In genomic region chr16:4218202-4218601, GRCh38 we compare ENCODE assay signal across 15 cellular contexts. TPM values are rescaled to one million over a fixed set of nuclear protein-coding genes. Genes with fewer than 3 reads are reported as not detected.
DNase-seq lines count a peak whose midpoint lies in the region; ATAC-seq and TF ChIP-seq lines count a peak whose summit lies in the region.
"Had no signal": no experiment of that assay in that cellular context is flagged by ENCODE, and none has a peak within 500 bp of the region (broad histone marks: within the 10 kb centered on the region; RNA-seq: fewer than 3 reads in every experiment).

No MANE protein-coding gene starts in this region.

- TF ChIP-seq EP300 in esophagus muscularis mucosa (IDR thresholded peaks at IDR 0.05), result no peak

- H2AFZ ChIP-seq in neuronal stem cell (ENCODE audit: low read length), result peak overlapping the region; percentile 85

- H3K27me3 ChIP-seq in esophagus muscularis mucosa, result no peaks in the 10 kb centered on the region
- peaks cover 0 to 12% (median 0%) of the 10 kb centered on the region in 3 experiments for H3K27me3 ChIP-seq in neuronal stem cell (ENCODE audit: control insufficient read depth in 3 of 3, insufficient read depth in 3 of 3, low read depth in 1 of 3, low read length in 3 of 3)
- H3K27me3 ChIP-seq in upper lobe of right lung, result no peaks in the 10 kb centered on the region
- H3K27me3 ChIP-seq: MG63 had no signal

- H3K4me1 Mint-ChIP-seq in activated T-cell treated with anti-CD3 and anti-CD28 coated beads, Interleukin-2, amount 50 U/mL, for 4 hours (ENCODE audit: low read depth), result no peaks in the 10 kb centered on the region
- H3K4me1 Mint-ChIP-seq: stimulated activated naive B cell treated with anti-CD40 and anti-IgM and Interleukin-4, amounts not matched to agents 10 μg/mL and 1 μg/mL and 100 μg/mL, for 72 hours had no signal

- whole genome bisulfite sequencing in esophagus muscularis mucosa, result 62% methylated on average over 5 of the region's 14 CpGs
- WGBS in neuronal stem cell (ENCODE audit: extremely low coverage in 2 of 2, insufficient read length in 2 of 2, insufficient replicate concordance in 1 of 2), 2 donors, result no CpG with 5 or more reads among the region's 14 CpGs

- no peak overlapping the region for H3K4me3 Mint-ChIP-seq in activated T-cell treated with anti-CD3 and anti-CD28 coated beads, Interleukin-2, amount 50 U/mL, for 4 hours
- H3K4me3 Mint-ChIP-seq: stimulated activated naive B cell treated with anti-CD40 and anti-IgM and Interleukin-4, amounts not matched to agents 10 μg/mL and 1 μg/mL and 100 μg/mL, for 72 hours had no signal

- H3K4me2 ChIP-seq in neuronal stem cell (ENCODE audit: insufficient read depth, low read length, poor library complexity, severe bottlenecking), result no peak overlapping the region
- H3K4me2 ChIP-seq: A549 had no signal

- H3K4me3 ChIP-seq in esophagus muscularis mucosa (no peak overlapping the region), neuronal stem cell (ENCODE audit: low read length in 2 of 2) (peak overlapping the region in 1 of 2 donors; percentile 9), upper lobe of right lung (no peak overlapping the region)
- H3K4me3 ChIP-seq: A549, MG63 had no signal

- no peak overlapping the region for H2BK12ac ChIP-seq in neuronal stem cell (ENCODE audit: low read length)

- peaks cover 3% of the 10 kb centered on the region for H3K27me3 Mint-ChIP-seq in activated T-cell treated with anti-CD3 and anti-CD28 coated beads, Interleukin-2, amount 50 U/mL, for 4 hours (ENCODE audit: low read depth)

- peak; percentile 9 for ATAC-seq in Right ventricle myocardium inferior
- ATAC-seq in Right ventricle myocardium superior (ENCODE audit: poor library complexity), result no peak
- ATAC-seq in upper lobe of right lung, result peak; percentile 79
- ATAC-seq in activated T-cell treated with anti-CD3 and anti-CD28 coated beads, Interleukin-2, amount 50 U/mL, for 4 hours, result no peak
- ATAC-seq: A549; stimulated activated naive B cell treated with anti-CD40 and anti-IgM and Interleukin-4, amounts not matched to agents 10 μg/mL and 1 μg/mL and 100 μg/mL, for 72 hours had no signal

- no peak overlapping the region for H2BK120ac ChIP-seq in neuronal stem cell (ENCODE audit: low read depth, low read length)

- H3K23ac ChIP-seq in neuronal stem cell (ENCODE audit: low read depth, low read length, poor library complexity), result peak overlapping the region; percentile 25

- H3K79me1 ChIP-seq in neuronal stem cell (ENCODE audit: low read depth, low read length), result no peaks in the 10 kb centered on the region

- H4K91ac ChIP-seq in neuronal stem cell (ENCODE audit: low read depth, low read length, poor library complexity), result no peak overlapping the region

- H3K9me3 Mint-ChIP-seq in activated T-cell treated with anti-CD3 and anti-CD28 coated beads, Interleukin-2, amount 50 U/mL, for 4 hours, result no peaks in the 10 kb centered on the region
- H3K9me3 Mint-ChIP-seq: stimulated activated naive B cell treated with anti-CD40 and anti-IgM and Interleukin-4, amounts not matched to agents 10 μg/mL and 1 μg/mL and 100 μg/mL, for 72 hours had no signal

- no peak overlapping the region for H2BK15ac ChIP-seq in neuronal stem cell (ENCODE audit: low read length)

- H3K36me3 ChIP-seq in esophagus muscularis mucosa, result no peaks in the 10 kb centered on the region
- H3K36me3 ChIP-seq in neuronal stem cell (replicated peaks in 1 of 2; ENCODE audit: control insufficient read depth in 2 of 2, insufficient read depth in 2 of 2, low read length in 2 of 2), result no peaks in the 10 kb centered on the region
- no peaks in the 10 kb centered on the region for H3K36me3 ChIP-seq in upper lobe of right lung
- H3K36me3 ChIP-seq: MG63 had no signal

- H3K4ac ChIP-seq in neuronal stem cell (ENCODE audit: low read length), result no peak overlapping the region

- no peak for TF ChIP-seq POLR2A in esophagus muscularis mucosa (IDR thresholded peaks at IDR 0.05; ENCODE audit: low read depth)

- H3K9me3 ChIP-seq in esophagus muscularis mucosa, result no peaks in the 10 kb centered on the region
- peaks cover 0 to 2% of the 10 kb centered on the region in 2 donors for H3K9me3 ChIP-seq in neuronal stem cell (replicated peaks in 1 of 2; ENCODE audit: control insufficient read depth in 2 of 2, insufficient read depth in 1 of 2, low read depth in 1 of 2, low read length in 2 of 2)
- H3K9me3 ChIP-seq in upper lobe of right lung, result no peaks in the 10 kb centered on the region
- H3K9me3 ChIP-seq: A549, MG63 had no signal

- no peak overlapping the region for H2BK5ac ChIP-seq in neuronal stem cell (ENCODE audit: low read length)

- H3K18ac ChIP-seq in neuronal stem cell (ENCODE audit: low read length), result peak overlapping the region; percentile 40

- intact Hi-C loops in Right ventricle myocardium inferior (cut with DNase I), result loop anchor here (2.0 kb wide), 1 partner anchor 15 kb away; no protein-coding TSS in a partner anchor
- intact Hi-C loops in Right ventricle myocardium superior (cut with DNase I), result no loop called here
- intact Hi-C loops in esophagus muscularis mucosa (cut with DNase I), result loop anchor here (5.0 kb wide), 1 partner anchor 34 kb away; no protein-coding TSS in a partner anchor
- intact Hi-C loops in upper lobe of right lung (cut with DNase I), result no loop called here

- peak overlapping the region; percentile 11 for H2AK5ac ChIP-seq in neuronal stem cell (ENCODE audit: low read depth, low read length)

- H3K14ac ChIP-seq in neuronal stem cell (ENCODE audit: low read length), result no peak overlapping the region

- H4K8ac ChIP-seq in neuronal stem cell (ENCODE audit: low read depth, low read length), result no peak overlapping the region

- H3K27ac ChIP-seq in esophagus muscularis mucosa (replicated peaks in 1 of 4), result peak overlapping the region; percentile 26 to 58 (median 49)
- no peak overlapping the region for H3K27ac ChIP-seq in neuronal stem cell (replicated peaks; ENCODE audit: low read length)
- H3K27ac ChIP-seq in upper lobe of right lung, result no peak overlapping the region

- H3K36me3 Mint-ChIP-seq in activated T-cell treated with anti-CD3 and anti-CD28 coated beads, Interleukin-2, amount 50 U/mL, for 4 hours (ENCODE audit: insufficient read depth), result no peaks in the 10 kb centered on the region
- H3K36me3 Mint-ChIP-seq: stimulated activated naive B cell treated with anti-CD40 and anti-IgM and Interleukin-4, amounts not matched to agents 10 μg/mL and 1 μg/mL and 100 μg/mL, for 72 hours had no signal

- H3K4me1 ChIP-seq in esophagus muscularis mucosa (peaks cover 34 to 42% (median 37%) of the 10 kb centered on the region in 4 donors), neuronal stem cell (ENCODE audit: control insufficient read depth in 2 of 2, insufficient read depth in 1 of 2, low read depth in 1 of 2, low read length in 2 of 2) (peaks cover 13 to 15% of the 10 kb centered on the region in 2 donors), upper lobe of right lung (peaks cover 11% of the 10 kb centered on the region)

- H3K9ac ChIP-seq in neuronal stem cell (ENCODE audit: low read depth, low read length, poor library complexity), result no peak overlapping the region

- TF ChIP-seq CTCF in esophagus muscularis mucosa (IDR thresholded peaks at IDR 0.05) (no peak), upper lobe of right lung (IDR thresholded peaks at IDR 0.05) (no peak)

- DNase-seq in Right ventricle myocardium inferior (ENCODE audit: missing footprints) (no peak), Right ventricle myocardium superior (no peak), esophagus muscularis mucosa (ENCODE audit: extremely low spot score) (no peak), neuronal stem cell (ENCODE audit: low spot score) (no peak), upper lobe of right lung (peak; percentile 69), NK-92 (lab: John Stamatoyannopoulos, UW; ENCODE audit: unreplicated experiment) (no peak), MV-4-11 (lab: John Stamatoyannopoulos, UW) (no peak)
- no peak for DNase-seq in activated T-cell treated with anti-CD3 and anti-CD28 coated beads, Interleukin-2, amount 50 U/mL, for 4 hours
- DNase-seq: activated gamma-delta T cell treated with Interleukin-2 at 50 U/mL for 16 hours; DND-41; stimulated activated naive B cell treated with anti-CD40 and anti-IgM and Interleukin-4, amounts not matched to agents 10 μg/mL and 1 μg/mL and 100 μg/mL, for 72 hours; T1000 had no signal

RNA-seq across cellular contexts. Expression of gene SRL, which starts 23.7 kb away (rescaled TPM):
- total RNA-seq in Right ventricle myocardium inferior, result 419 TPM
- total RNA-seq in Right ventricle myocardium superior, result 350 TPM
- 1 to 10 TPM in 3 of 4 donors, under 1 TPM in 1; 0.83 to 2.2 (median 1.5) TPM for total RNA-seq in esophagus muscularis mucosa
- 0.04 TPM for polyA plus RNA-seq in neuronal stem cell (2013, experiment 1 of 2)
- polyA plus RNA-seq in neuronal stem cell (2013, experiment 2 of 2), result 0.04 TPM
- 0.64 TPM for total RNA-seq in upper lobe of right lung
- under 1 TPM in 1 of 3 donors, not detected in 2; 0.05 TPM for total RNA-seq in activated T-cell treated with anti-CD3 and anti-CD28 coated beads, Interleukin-2, amount 50 U/mL, for 4 hours
- total RNA-seq: SK-MEL-5 had no signal

RNA-seq across cellular contexts. Expression of gene TFAP4, which starts 54.6 kb away (rescaled TPM):
- 4.4 TPM for total RNA-seq in Right ventricle myocardium inferior
- total RNA-seq in Right ventricle myocardium superior, result 4.0 TPM
- total RNA-seq in esophagus muscularis mucosa, result 1 to 10 TPM; 2.8 to 4.6 (median 3.7) TPM
- 18.5 TPM for polyA plus RNA-seq in neuronal stem cell (2013, experiment 1 of 2)
- polyA plus RNA-seq in neuronal stem cell (2013, experiment 2 of 2), result 20.5 TPM
- 9.6 TPM for total RNA-seq in upper lobe of right lung
- total RNA-seq in activated T-cell treated with anti-CD3 and anti-CD28 coated beads, Interleukin-2, amount 50 U/mL, for 4 hours, result 10 to 100 TPM; 61.3 to 77.9 (median 65.5) TPM

Comparison
In these comparisons a context has a peak if more than half of its experiments do, and no peak if none do; other contexts are left out.
1. ATAC-seq: peak in Right ventricle myocardium inferior (single experiment) and upper lobe of right lung (single experiment); none in Right ventricle myocardium superior (single experiment) and activated T-cell treated with anti-CD3 and anti-CD28 coated beads, Interleukin-2, amount 50 U/mL, for 4 hours (0 of 2).
2. intact Hi-C loops: an anchor here in Right ventricle myocardium inferior (2.0 kb wide) and esophagus muscularis mucosa (5.0 kb wide); none called in Right ventricle myocardium superior and upper lobe of right lung.
3. H3K27ac ChIP-seq: peak in esophagus muscularis mucosa (4 of 4); none in neuronal stem cell (single experiment) and upper lobe of right lung (single experiment).
4. RNA of gene SRL, which starts 23.7 kb away (total RNA-seq): 419 TPM in Right ventricle myocardium inferior (single experiment) and 350 TPM in Right ventricle myocardium superior (single experiment); 0.83 to 2.2 TPM in esophagus muscularis mucosa, 0.64 TPM in upper lobe of right lung (single experiment) and 0.05 TPM in activated T-cell treated with anti-CD3 and anti-CD28 coated beads, Interleukin-2, amount 50 U/mL, for 4 hours; every median in the first group is over 100 times any median in the second.